In genomic region chr5:14090290-14090689, GRCh38 we compare ENCODE assay signal across 26 cellular contexts.
"Had no signal": no experiment of that assay in that cellular context is flagged by ENCODE, and none has a peak within 500 bp of the region (broad histone marks: within the 10 kb centered on the region; RNA-seq: fewer than 3 reads in every experiment).

No MANE protein-coding gene starts in this region.

- H3K4me3 ChIP-seq: ascending aorta, cardiac muscle cell, coronary artery, PC-9, SJCRH30, SK-N-MC had no signal

- H3K36me3 ChIP-seq: ascending aorta, cardiac muscle cell, SJCRH30 had no signal

- H3K4me2 ChIP-seq: PC-9 had no signal

- H3K27ac ChIP-seq: ascending aorta, cardiac muscle cell, coronary artery, PC-9, SJCRH30, SK-N-MC had no signal

- H3K4me1 ChIP-seq: ascending aorta, SJCRH30 had no signal

- H3K9me3 ChIP-seq: SJCRH30 had no signal

- H3K27me3 ChIP-seq: ascending aorta, cardiac muscle cell, SJCRH30 had no signal

- H2AFZ ChIP-seq: PC-9 had no signal

- DNase-seq: activated CD4-positive, alpha-beta T cell treated with anti-CD3 and anti-CD28 coated beads, Interleukin-2, amount 10 ng/mL, durations not matched to agents 24 days and 14 days; activated CD4-positive, alpha-beta T cell treated with anti-CD3 and anti-CD28 coated beads, Interleukin-2, amount 50 U/mL, for 4 hours; activated CD8-positive, alpha-beta T cell treated with anti-CD3 and anti-CD28 coated beads for 36 hours; activated effector memory CD4-positive, alpha-beta T cell treated with anti-CD3 and anti-CD28 coated beads, Interleukin-2, amount 50 U/mL, for 16 hours; activated naive CD4-positive, alpha-beta T cell; activated naive CD8-positive, alpha-beta T cell treated with anti-CD3 and anti-CD28 coated beads, Interleukin-2, amount 10 ng/mL, durations not matched to agents 7 days and 5 days; activated T-cell treated with anti-CD3 and anti-CD28 coated beads, Interleukin-2, amount 50 U/mL, for 1 hour; activated T-cell treated with anti-CD3 and anti-CD28 coated beads, Interleukin-2, amount 50 U/mL, for 72 hours; amygdala; NCI-H1105; NCI-H1417 treated with DMSO at 0.1 percent for 48 hours; NCI-H187 treated with DMSO at 0.1 percent for 48 hours; NCI-H2081; NCI-H345; NCI-H526; NCI-H748 treated with DMSO at 0.1 percent for 48 hours; NK-92 treated with Interleukin-12 subunit alpha and Interleukin-12 subunit beta, amount 100 ng/mL, for 24 hours; PC-9; SHP77; SJCRH30; T1000 had no signal

- ATAC-seq: activated CD8-positive, alpha-beta T cell treated with anti-CD3 and anti-CD28 coated beads for 36 hours; activated T-cell treated with anti-CD3 and anti-CD28 coated beads, Interleukin-2, amount 50 U/mL, for 72 hours; activated T-helper 17 cell treated with anti-CD3 and anti-CD28 coated beads, Interleukin-2, amount 50 U/mL, for 72 hours had no signal
